11 cellular contexts compared by ENCODE assay signal in genomic region chr9:129888809-129889460, GRCh38. TPM values are rescaled to one million over a fixed set of nuclear protein-coding genes. Genes with fewer than 3 reads are reported as not detected.
A peak's percentile ranks its signal among the peaks of the same experiment; 100 is the strongest.
DNase-seq lines count a peak whose midpoint lies in the region; ATAC-seq and TF ChIP-seq lines count a peak whose summit lies in the region.
"Had no signal": no experiment of that assay in that cellular context is flagged by ENCODE, and none has a peak within 500 bp of the region (broad histone marks: within the 10 kb centered on the region; RNA-seq: fewer than 3 reads in every experiment).

No MANE protein-coding gene starts in this region.

- DNase-seq in activated CD4-positive, alpha-beta T cell treated with anti-CD3 and anti-CD28 coated beads for 36 hours: peak; percentile 39
- no peak for DNase-seq in activated CD4-positive, alpha-beta T cell treated with anti-CD3 and anti-CD28 coated beads, Interleukin-2, amount 50 U/mL, for 1 hour
- peak; percentile 33 for DNase-seq in activated naive CD4-positive, alpha-beta T cell treated with anti-CD3 and anti-CD28 coated beads, Interleukin-2, amount 50 U/mL, for 16 hours
- DNase-seq in smooth muscle cell (lab: John Stamatoyannopoulos, UW; ENCODE audit: unreplicated experiment): no peak
- DNase-seq in coronary artery (ENCODE audit: low spot score): no peak
- DNase-seq: kidney glomerular epithelial cell had no signal

- no peaks in the 10 kb centered on the region for H3K79me2 ChIP-seq in smooth muscle cell (ENCODE audit: low read depth)

- no peaks in the 10 kb centered on the region for H3K27me3 Mint-ChIP-seq in activated CD4-positive, alpha-beta T cell treated with anti-CD3 and anti-CD28 coated beads for 36 hours

- no peaks in the 10 kb centered on the region for H3K9me3 ChIP-seq in smooth muscle cell (replicated peaks; ENCODE audit: low read depth)

- H3K4me2 ChIP-seq in smooth muscle cell: no peak overlapping the region

- no peaks in the 10 kb centered on the region for H3F3A ChIP-seq in smooth muscle cell (ENCODE audit: low read depth)

- ATAC-seq in activated CD4-positive, alpha-beta T cell treated with anti-CD3 and anti-CD28 coated beads for 36 hours: peak; percentile 5
- ATAC-seq in HG03103 (IDR thresholded peaks at IDR 0.05; ENCODE audit: low read depth, unreplicated experiment): peak; percentile 1
- no peak for ATAC-seq in HG03139 (IDR thresholded peaks at IDR 0.05; ENCODE audit: unreplicated experiment)
- ATAC-seq in GM18519 (IDR thresholded peaks at IDR 0.05; ENCODE audit: low FRiP score, unreplicated experiment): no peak

- 90% methylated on average over 23 of the region's 23 CpGs for WGBS in smooth muscle cell (ENCODE audit: low lambda C conversion rate)

- peak overlapping the region; percentile 73 for H3K27ac ChIP-seq in smooth muscle cell (ENCODE audit: low read depth)
- peak overlapping the region in 1 of 2 donors; percentile 69 for H3K27ac ChIP-seq in coronary artery
- H3K27ac ChIP-seq: 22Rv1 had no signal

- POLR2A ChIA-PET in activated CD4-positive, alpha-beta T cell treated with anti-CD3 and anti-CD28 coated beads for 36 hours (lab: Charles Lee): interaction anchor here (0.7 to 3.5 kb wide), 25 partner anchors 9 to 154 kb away, joined by 3 to 21 read pairs (median 4); no protein-coding TSS in a partner anchor

- H3K4me1 ChIP-seq in smooth muscle cell (ENCODE audit: low read depth): peaks cover 22% of the 10 kb centered on the region

- no peaks in the 10 kb centered on the region for H4K20me1 ChIP-seq in smooth muscle cell (ENCODE audit: low read depth)

- H3K4me3 Mint-ChIP-seq in activated CD4-positive, alpha-beta T cell treated with anti-CD3 and anti-CD28 coated beads for 36 hours: peak overlapping the region; percentile 97

- no peak overlapping the region for H3K4me3 ChIP-seq in smooth muscle cell
- H3K4me3 ChIP-seq in coronary artery: no peak overlapping the region
- H3K4me3 ChIP-seq: SK-N-MC had no signal

- no peak for TF ChIP-seq CTCF in smooth muscle cell (IDR thresholded peaks at IDR 0.05; ENCODE audit: borderline replicate concordance, insufficient read depth, poor library complexity, severe bottlenecking)
- TF ChIP-seq CTCF in coronary artery (IDR thresholded peaks at IDR 0.05): no peak

- H3K27me3 ChIP-seq in smooth muscle cell (ENCODE audit: low read depth): no peaks in the 10 kb centered on the region

- H3K9ac ChIP-seq in smooth muscle cell (ENCODE audit: low read depth): no peak overlapping the region

- intact Hi-C loops in activated CD4-positive, alpha-beta T cell treated with anti-CD3 and anti-CD28 coated beads for 36 hours (cut with DNase I, micrococcal nuclease): loop anchor here (1.0 to 10.0 kb wide), 8 partner anchors 68 to 1776 kb away; partner anchors contain the start of genes IER5L (in 1 of the 2) and NUP214 (in 1 of the 2)

- H3K27ac Mint-ChIP-seq in activated CD4-positive, alpha-beta T cell treated with anti-CD3 and anti-CD28 coated beads for 36 hours: peak overlapping the region; percentile 99

- peaks cover 73% of the 10 kb centered on the region for H3K4me1 Mint-ChIP-seq in activated CD4-positive, alpha-beta T cell treated with anti-CD3 and anti-CD28 coated beads for 36 hours

- no peak overlapping the region for H2AFZ ChIP-seq in smooth muscle cell (ENCODE audit: low read depth)

- H3K36me3 Mint-ChIP-seq in activated CD4-positive, alpha-beta T cell treated with anti-CD3 and anti-CD28 coated beads for 36 hours (ENCODE audit: low read depth): peaks cover 61% of the 10 kb centered on the region

- CTCF ChIA-PET in activated CD4-positive, alpha-beta T cell treated with anti-CD3 and anti-CD28 coated beads for 36 hours (lab: Charles Lee): interaction anchor here (0.6 to 2.5 kb wide), 12 partner anchors 9 to 153 kb away, joined by 3 to 18 read pairs (median 3); no protein-coding TSS in a partner anchor

- no peaks in the 10 kb centered on the region for H3K9me3 Mint-ChIP-seq in activated CD4-positive, alpha-beta T cell treated with anti-CD3 and anti-CD28 coated beads for 36 hours (ENCODE audit: low read depth)

- H3K36me3 ChIP-seq in smooth muscle cell (ENCODE audit: low read depth): no peaks in the 10 kb centered on the region

RNA-seq across cellular contexts. Expression of gene USP20, which starts 53.7 kb away (rescaled TPM):
- total RNA-seq in activated CD4-positive, alpha-beta T cell treated with anti-CD3 and anti-CD28 coated beads for 36 hours: 10 to 100 TPM; 37.6 to 48.5 TPM
- total RNA-seq in smooth muscle cell: 14.6 and 22.3 TPM in 2 replicates
- polyA plus RNA-seq in smooth muscle cell: 29.7 and 35.7 TPM in 2 replicates

RNA-seq across cellular contexts. Expression of gene C9orf78, which starts 53.9 kb away (rescaled TPM):
- total RNA-seq in activated CD4-positive, alpha-beta T cell treated with anti-CD3 and anti-CD28 coated beads for 36 hours: 10 to 100 TPM; 42.8 to 59.8 TPM
- 38.0 and 42.3 TPM in 2 replicates for total RNA-seq in smooth muscle cell
- polyA plus RNA-seq in smooth muscle cell: 53.8 and 78.0 TPM in 2 replicates

Comparison
In these comparisons a context has a peak if more than half of its experiments do, and no peak if none do; other contexts are left out.
1. DNase-seq: peak in activated CD4-positive, alpha-beta T cell treated with anti-CD3 and anti-CD28 coated beads for 36 hours (single experiment) and activated naive CD4-positive, alpha-beta T cell treated with anti-CD3 and anti-CD28 coated beads, Interleukin-2, amount 50 U/mL, for 16 hours (single experiment); none in activated CD4-positive, alpha-beta T cell treated with anti-CD3 and anti-CD28 coated beads, Interleukin-2, amount 50 U/mL, for 1 hour (single experiment), smooth muscle cell (single experiment) and coronary artery (single experiment).
2. ATAC-seq: peak in activated CD4-positive, alpha-beta T cell treated with anti-CD3 and anti-CD28 coated beads for 36 hours (single experiment) and HG03103 (single experiment); none in HG03139 (single experiment) and GM18519 (single experiment).